In genomic region chr10:36280396-36280795, GRCh38 we compare ENCODE assay signal across 22 cellular contexts.
DNase-seq lines count a peak whose midpoint lies in the region; ATAC-seq and TF ChIP-seq lines count a peak whose summit lies in the region.
"Had no signal": no experiment of that assay in that cellular context is flagged by ENCODE, and none has a peak within 500 bp of the region (broad histone marks: within the 10 kb centered on the region; RNA-seq: fewer than 3 reads in every experiment).

No MANE protein-coding gene starts in this region.

- H3K4me3 Mint-ChIP-seq in MCF 10A (ENCODE audit: unreplicated experiment): no peak overlapping the region
- H3K4me3 Mint-ChIP-seq: activated CD4-positive, alpha-beta memory T cell treated with anti-CD3 and anti-CD28 coated beads for 36 hours; activated T-cell treated with anti-CD3 and anti-CD28 coated beads, Interleukin-2, amount 50 U/mL, for 4 hours; naive thymus-derived CD8-positive, alpha-beta T cell had no signal

- BruUV-seq in MCF 10A (replicated peaks; lab: Mats Ljungman, UMichigan): no TSS peak

- H4K8ac ChIP-seq in mesenchymal stem cell (ENCODE audit: low read length): no peak overlapping the region

- H3K4me1 ChIP-seq in breast epithelium: no peaks in the 10 kb centered on the region
- peaks cover 2% of the 10 kb centered on the region for H3K4me1 ChIP-seq in mesenchymal stem cell (ENCODE audit: control insufficient read depth, insufficient read depth, low read depth, low read length)
- H3K4me1 ChIP-seq: testis had no signal

- H3K36me3 Mint-ChIP-seq in MCF 10A (ENCODE audit: insufficient read depth, unreplicated experiment): no peaks in the 10 kb centered on the region
- H3K36me3 Mint-ChIP-seq: activated CD4-positive, alpha-beta memory T cell treated with anti-CD3 and anti-CD28 coated beads for 36 hours had no signal

- no peak overlapping the region for H2BK5ac ChIP-seq in mesenchymal stem cell (ENCODE audit: low read depth, low read length, poor library complexity, severe bottlenecking)

- H2BK15ac ChIP-seq in mesenchymal stem cell (ENCODE audit: low read depth, poor library complexity, severe bottlenecking): no peak overlapping the region

- H3K9me3 ChIP-seq in breast epithelium (peaks cover 0 to 6% of the 10 kb centered on the region in 2 donors), mesenchymal stem cell (ENCODE audit: control insufficient read depth, low read length) (peaks cover 4% of the 10 kb centered on the region), WERI-Rb-1 (ENCODE audit: severe bottlenecking) (no peaks in the 10 kb centered on the region)
- H3K9me3 ChIP-seq: testis had no signal

- no peak for TF ChIP-seq POLR2A in breast epithelium (IDR thresholded peaks at IDR 0.05)

- H2BK120ac ChIP-seq in mesenchymal stem cell (ENCODE audit: low read depth, low read length): no peak overlapping the region

- no peaks in the 10 kb centered on the region for H3K79me1 ChIP-seq in mesenchymal stem cell (replicated peaks; ENCODE audit: low read length, poor library complexity, severe bottlenecking)

- no peak overlapping the region for H4K91ac ChIP-seq in mesenchymal stem cell (ENCODE audit: low read length)

- H3K36me3 ChIP-seq in breast epithelium (no peaks in the 10 kb centered on the region), mesenchymal stem cell (ENCODE audit: control insufficient read depth in 1 of 2, insufficient read depth in 2 of 2, low read depth in 1 of 2, low read length in 2 of 2) (no peaks in the 10 kb centered on the region), WERI-Rb-1 (no peaks in the 10 kb centered on the region)

- H2BK12ac ChIP-seq in mesenchymal stem cell (ENCODE audit: low read length in 2 of 2): no peak overlapping the region

- ATAC-seq in HG02970 (IDR thresholded peaks at IDR 0.05; ENCODE audit: low FRiP score, unreplicated experiment): no peak
- no peak for ATAC-seq in HG02759 (IDR thresholded peaks at IDR 0.05; ENCODE audit: unreplicated experiment)
- ATAC-seq in HG03135 (IDR thresholded peaks at IDR 0.05; ENCODE audit: unreplicated experiment): no peak
- ATAC-seq: activated naive CD4-positive, alpha-beta T cell treated with anti-CD3 and anti-CD28 coated beads, Interleukin-2, amount 50 U/mL, for 72 hours; activated T-cell treated with anti-CD3 and anti-CD28 coated beads, Interleukin-2, amount 50 U/mL, for 4 hours; esophagus mucosa; K562; naive thymus-derived CD8-positive, alpha-beta T cell had no signal

- H3K27ac Mint-ChIP-seq in MCF 10A (ENCODE audit: low read depth, unreplicated experiment): peak overlapping the region; percentile 44
- H3K27ac Mint-ChIP-seq: activated CD4-positive, alpha-beta memory T cell treated with anti-CD3 and anti-CD28 coated beads for 36 hours; activated naive CD4-positive, alpha-beta T cell treated with anti-CD3 and anti-CD28 coated beads, Interleukin-2, amount 50 U/mL, for 72 hours; naive thymus-derived CD8-positive, alpha-beta T cell had no signal

- H3K27me3 ChIP-seq in breast epithelium: no peaks in the 10 kb centered on the region
- no peaks in the 10 kb centered on the region for H3K27me3 ChIP-seq in mesenchymal stem cell (ENCODE audit: control insufficient read depth in 1 of 2, insufficient read depth in 1 of 2, low read length in 2 of 2)
- H3K27me3 ChIP-seq in WERI-Rb-1 (ENCODE audit: insufficient read depth, low read depth, severe bottlenecking): no peaks in the 10 kb centered on the region
- H3K27me3 ChIP-seq: testis had no signal

- no peaks in the 10 kb centered on the region for H3K27me3 Mint-ChIP-seq in MCF 10A (ENCODE audit: insufficient read depth, unreplicated experiment)
- H3K27me3 Mint-ChIP-seq: activated CD4-positive, alpha-beta memory T cell treated with anti-CD3 and anti-CD28 coated beads for 36 hours; naive thymus-derived CD8-positive, alpha-beta T cell had no signal

- H3K4me2 ChIP-seq in mesenchymal stem cell (ENCODE audit: low read length, poor library complexity, severe bottlenecking): no peak overlapping the region

- POLR2A ChIA-PET in MCF 10A (lab: Yijun Ruan, JAX): interaction anchor here (0.9 to 1.2 kb wide), 2 partner anchors 9 to 24 kb away, joined by 3 read pairs; no protein-coding TSS in a partner anchor

- peaks cover 12% of the 10 kb centered on the region for H3K4me1 Mint-ChIP-seq in MCF 10A (ENCODE audit: insufficient read depth, unreplicated experiment)
- H3K4me1 Mint-ChIP-seq: naive thymus-derived CD8-positive, alpha-beta T cell had no signal

- no peaks in the 10 kb centered on the region for H3K9me3 Mint-ChIP-seq in MCF 10A (ENCODE audit: unreplicated experiment)

- CTCF ChIA-PET in MCF 10A (lab: Yijun Ruan, JAX): no interaction called here

- no peak overlapping the region for H3K14ac ChIP-seq in mesenchymal stem cell (ENCODE audit: low read length in 2 of 2)

- H3K23ac ChIP-seq in mesenchymal stem cell (ENCODE audit: low read length in 2 of 2): no peak overlapping the region

- TF ChIP-seq CTCF in MCF 10A (IDR thresholded peaks at IDR 0.05; ENCODE audit: unreplicated experiment) (no peak), breast epithelium (IDR thresholded peaks at IDR 0.05) (no peak), WERI-Rb-1 (IDR thresholded peaks at IDR 0.05; ENCODE audit: low read depth, low read length) (no peak)

- H3K4me3 ChIP-seq in breast epithelium (no peak overlapping the region), mesenchymal stem cell (ENCODE audit: insufficient read depth in 1 of 2, low read depth in 1 of 2, low read length in 2 of 2) (no peak overlapping the region), WERI-Rb-1 (ENCODE audit: low read depth, low read length) (no peak overlapping the region)
- H3K4me3 ChIP-seq: K562, lung, testis had no signal

- no peak overlapping the region for H3K4ac ChIP-seq in mesenchymal stem cell (ENCODE audit: low read depth in 1 of 2, low read length in 2 of 2)

- peak overlapping the region in 1 of 2 experiments; percentile 93 for H3K18ac ChIP-seq in mesenchymal stem cell (ENCODE audit: low read depth in 1 of 2, low read length in 2 of 2)

- intact Hi-C loops in MCF 10A (cut with micrococcal nuclease) (no loop called here), breast epithelium (cut with DNase I; ENCODE audit: low total_unique reads) (no loop called here)

- 7% methylated on average over 1 of the region's 1 CpG for WGBS in mesenchymal stem cell

- H2AFZ ChIP-seq in mesenchymal stem cell (ENCODE audit: low read depth, low read length): no peak overlapping the region

- no peak overlapping the region for H3K9ac ChIP-seq in mesenchymal stem cell (ENCODE audit: low read length)

- DNase-seq in MCF 10A (ENCODE audit: unreplicated experiment) (peak; percentile 24), breast epithelium (ENCODE audit: low spot score in 2 of 2) (no peak), astrocyte of the hippocampus (ENCODE audit: low read depth, low spot score) (peak; percentile 37), mesenchymal stem cell (peak; percentile 28), WERI-Rb-1 (no peak)
- DNase-seq: activated CD4-positive, alpha-beta memory T cell treated with anti-CD3 and anti-CD28 coated beads for 36 hours; activated T-cell treated with anti-CD3 and anti-CD28 coated beads, Interleukin-2, amount 50 U/mL, for 4 hours; DMS79; H7; naive thymus-derived CD8-positive, alpha-beta T cell; NCI-H2029; T-helper 1 cell; testis had no signal

- H2AK5ac ChIP-seq in mesenchymal stem cell (ENCODE audit: low read length, severe bottlenecking): no peak overlapping the region

- H3K27ac ChIP-seq in breast epithelium: no peak overlapping the region
- peak overlapping the region; percentile 62 for H3K27ac ChIP-seq in mesenchymal stem cell (ENCODE audit: low read length, poor library complexity, severe bottlenecking)
- no peak overlapping the region for H3K27ac ChIP-seq in WERI-Rb-1
- H3K27ac ChIP-seq: 22Rv1, C4-2B, testis had no signal

Comparison
In these comparisons a context has a peak if more than half of its experiments do, and no peak if none do; other contexts are left out.
1. DNase-seq: peak in MCF 10A (single experiment), astrocyte of the hippocampus (single experiment) and mesenchymal stem cell (single experiment); none in breast epithelium (0 of 2) and WERI-Rb-1 (single experiment).